8 cellular contexts compared by ENCODE assay signal in genomic region chr4:142282870-142283431, GRCh38.
DNase-seq lines count a peak whose midpoint lies in the region; ATAC-seq and TF ChIP-seq lines count a peak whose summit lies in the region.

No MANE protein-coding gene starts in this region.

- DNase-seq in DMS53 (lab: John Stamatoyannopoulos, UW) (peak; percentile 33), DMS53 treated with DMSO at 0.1 percent for 48 hours (lab: John Stamatoyannopoulos, UW; ENCODE audit: unreplicated experiment) (no peak), HFF-Myc (ENCODE audit: extremely low read depth, low read depth) (no peak), cardiac fibroblast (ENCODE audit: low read depth in 2 of 2) (peak in 1 of 2 donors; percentile 28), nephron progenitor cell (peak; percentile 22), ovary (no peak), sciatic nerve (ENCODE audit: low spot score) (no peak)
- no peak for DNase-seq in activated CD4-positive, alpha-beta memory T cell treated with anti-CD3 and anti-CD28 coated beads for 36 hours

- H3K9me3 ChIP-seq in ovary, result no peaks in the 10 kb centered on the region

- no peak overlapping the region for H3K27ac ChIP-seq in ovary

- no peak for TF ChIP-seq EP300 in ovary (IDR thresholded peaks at IDR 0.05)

- H3K4me3 ChIP-seq in HFF-Myc (replicated peaks; ENCODE audit: low read depth, low read length) (no peak overlapping the region), cardiac fibroblast (replicated peaks in 1 of 2; ENCODE audit: low read depth in 2 of 2, low read length in 2 of 2) (no peak overlapping the region), ovary (no peak overlapping the region)

- no peak overlapping the region for H3K4me3 Mint-ChIP-seq in nephron progenitor cell
- H3K4me3 Mint-ChIP-seq in activated CD4-positive, alpha-beta memory T cell treated with anti-CD3 and anti-CD28 coated beads for 36 hours, result no peak overlapping the region

- TF ChIP-seq POLR2A in ovary (IDR thresholded peaks at IDR 0.05), result no peak

- no peaks in the 10 kb centered on the region for H3K4me1 Mint-ChIP-seq in nephron progenitor cell
- peaks cover 26% of the 10 kb centered on the region for H3K4me1 Mint-ChIP-seq in activated CD4-positive, alpha-beta memory T cell treated with anti-CD3 and anti-CD28 coated beads for 36 hours (ENCODE audit: low read depth)

- no peaks in the 10 kb centered on the region for H3K27me3 Mint-ChIP-seq in nephron progenitor cell (ENCODE audit: low read depth, poor library complexity)
- no peaks in the 10 kb centered on the region for H3K27me3 Mint-ChIP-seq in activated CD4-positive, alpha-beta memory T cell treated with anti-CD3 and anti-CD28 coated beads for 36 hours

- H3K36me3 ChIP-seq in ovary, result no peaks in the 10 kb centered on the region

- TF ChIP-seq CTCF in HFF-Myc (IDR thresholded peaks at IDR 0.05; ENCODE audit: low read depth, low read length, missing control alignments) (peak; percentile 52), cardiac fibroblast (IDR thresholded peaks at IDR 0.05; ENCODE audit: low read depth, low read length) (peak; percentile 51), nephron progenitor cell (IDR thresholded peaks at IDR 0.05) (peak; percentile 68), ovary (IDR thresholded peaks at IDR 0.05) (no peak)

- H3K4me1 ChIP-seq in ovary (ENCODE audit: insufficient read depth), result no peaks in the 10 kb centered on the region

- no peak overlapping the region for H3K27ac Mint-ChIP-seq in nephron progenitor cell
- no peak overlapping the region for H3K27ac Mint-ChIP-seq in activated CD4-positive, alpha-beta memory T cell treated with anti-CD3 and anti-CD28 coated beads for 36 hours

- no peak for ATAC-seq in sciatic nerve

- POLR2A ChIA-PET in activated CD4-positive, alpha-beta memory T cell treated with anti-CD3 and anti-CD28 coated beads for 36 hours (lab: Charles Lee), result no interaction called here

- no peaks in the 10 kb centered on the region for H3K27me3 ChIP-seq in ovary

- intact Hi-C loops in ovary (cut with DNase I), result no loop called here
- intact Hi-C loops in sciatic nerve (cut with DNase I), result no loop called here
- intact Hi-C loops in activated CD4-positive, alpha-beta memory T cell treated with anti-CD3 and anti-CD28 coated beads for 36 hours (cut with micrococcal nuclease), result loop anchor here (1.0 to 10.0 kb wide), 8 partner anchors 11 to 1232 kb away; partner anchors contain the start of gene SMARCA5

- 18 to 46% (median 34%) methylated on average over 2 of the region's 2 CpGs for WGBS in ovary, 3 donors

- H3K9me3 Mint-ChIP-seq in nephron progenitor cell, result no peaks in the 10 kb centered on the region
- H3K9me3 Mint-ChIP-seq in activated CD4-positive, alpha-beta memory T cell treated with anti-CD3 and anti-CD28 coated beads for 36 hours, result no peaks in the 10 kb centered on the region

- CTCF ChIA-PET in activated CD4-positive, alpha-beta memory T cell treated with anti-CD3 and anti-CD28 coated beads for 36 hours (lab: Charles Lee), result interaction anchor here (0.6 to 2.4 kb wide), 36 partner anchors 8 to 563 kb away, joined by 3 to 14 read pairs (median 4); partner anchors contain the start of gene INPP4B

- no peaks in the 10 kb centered on the region for H3K36me3 Mint-ChIP-seq in nephron progenitor cell (ENCODE audit: low read depth)
- peaks cover 4% of the 10 kb centered on the region for H3K36me3 Mint-ChIP-seq in activated CD4-positive, alpha-beta memory T cell treated with anti-CD3 and anti-CD28 coated beads for 36 hours

Comparison
In these comparisons a context has a peak if more than half of its experiments do, and no peak if none do; other contexts are left out.
1. DNase-seq: peak in DMS53 (single experiment) and nephron progenitor cell (single experiment); none in DMS53 treated with DMSO at 0.1 percent for 48 hours (single experiment), HFF-Myc (single experiment), ovary (0 of 5), sciatic nerve (single experiment) and activated CD4-positive, alpha-beta memory T cell treated with anti-CD3 and anti-CD28 coated beads for 36 hours (single experiment).
2. CTCF ChIP-seq: peak in HFF-Myc (single experiment), cardiac fibroblast (single experiment) and nephron progenitor cell (single experiment); none in ovary (0 of 3).